ENCODE assay signal across 8 cellular contexts in genomic region chr12:62933871-62934798, GRCh38. TPM values are rescaled to one million over a fixed set of nuclear protein-coding genes. Genes with fewer than 3 reads are reported as not detected.
A peak's percentile ranks its signal among the peaks of the same experiment; 100 is the strongest.
DNase-seq lines count a peak whose midpoint lies in the region; ATAC-seq, FAIRE-seq and TF ChIP-seq lines count a peak whose summit lies in the region.

No MANE protein-coding gene starts in this region.

- H3K4me3 ChIP-seq in cardiac muscle cell: peak overlapping the region; percentile 87
- H3K4me3 ChIP-seq in pancreas: peak overlapping the region; percentile 75 to 97 (median 86)

- H3K9me3 Mint-ChIP-seq in HFFc6: no peaks in the 10 kb centered on the region
- no peaks in the 10 kb centered on the region for H3K9me3 Mint-ChIP-seq in activated T-helper 2 cell treated with anti-CD3 and anti-CD28 coated beads, Interferon-gamma antibody, Interleukin-2, Interleukin-4, amounts not matched to agents 10 μg/mL and 5 μg/mL and 100 μg/mL, durations not matched to agents 14 hours and 24 hours and 36 hours

- H3K9me3 ChIP-seq in ES-I3 (ENCODE audit: control insufficient read depth, insufficient read depth, low read length) (no peaks in the 10 kb centered on the region), cardiac muscle cell (ENCODE audit: low read depth) (no peaks in the 10 kb centered on the region), pancreas (no peaks in the 10 kb centered on the region)

- TF ChIP-seq CTCF in HFFc6 (IDR thresholded peaks at IDR 0.05) (no peak), cardiac muscle cell (IDR thresholded peaks at IDR 0.05; ENCODE audit: low read depth, low read length) (no peak), pancreas (IDR thresholded peaks at IDR 0.05) (no peak)

- peaks cover 26% of the 10 kb centered on the region for H3K4me1 ChIP-seq in ES-I3 (ENCODE audit: insufficient read depth, low read length)
- no peaks in the 10 kb centered on the region for H3K4me1 ChIP-seq in cardiac muscle cell (ENCODE audit: low read depth)
- H3K4me1 ChIP-seq in pancreas: peaks cover 0 to 8% (median 5%) of the 10 kb centered on the region in 3 donors

- DNase-seq in 8988T: peak; percentile 35
- peak; percentile 19 for DNase-seq in HFFc6
- DNase-seq in NCI-H146 (lab: John Stamatoyannopoulos, UW): peak; percentile 57
- DNase-seq in activated T-helper 2 cell treated with anti-CD3 and anti-CD28 coated beads, Interferon-gamma antibody, Interleukin-2, Interleukin-4, amounts not matched to agents 10 μg/mL and 5 μg/mL and 100 μg/mL, durations not matched to agents 14 hours and 24 hours and 36 hours (ENCODE audit: low spot score): peak; percentile 8
- peak; percentile 36 to 61 for DNase-seq in cardiac muscle cell (ENCODE audit: low read depth in 1 of 2, low spot score in 1 of 2)
- peak; percentile 17 to 79 (median 46) for DNase-seq in pancreas
- no peak for DNase-seq in NCI-H187 (lab: John Stamatoyannopoulos, UW)

- peak overlapping the region; percentile 58 for H3K9ac ChIP-seq in ES-I3 (ENCODE audit: low read depth, low read length)

- peak overlapping the region; percentile 47 for H3K27ac Mint-ChIP-seq in HFFc6
- H3K27ac Mint-ChIP-seq in activated T-helper 2 cell treated with anti-CD3 and anti-CD28 coated beads, Interferon-gamma antibody, Interleukin-2, Interleukin-4, amounts not matched to agents 10 μg/mL and 5 μg/mL and 100 μg/mL, durations not matched to agents 14 hours and 24 hours and 36 hours: no peak overlapping the region

- peaks cover 2% of the 10 kb centered on the region; the same call in 1 of the 2 replicates for H3K27me3 Mint-ChIP-seq in HFFc6 (ENCODE audit: insufficient read depth)
- peaks cover 37% of the 10 kb centered on the region for H3K27me3 Mint-ChIP-seq in activated T-helper 2 cell treated with anti-CD3 and anti-CD28 coated beads, Interferon-gamma antibody, Interleukin-2, Interleukin-4, amounts not matched to agents 10 μg/mL and 5 μg/mL and 100 μg/mL, durations not matched to agents 14 hours and 24 hours and 36 hours (ENCODE audit: low read depth)

- no peak overlapping the region for H3K27ac ChIP-seq in cardiac muscle cell
- peak overlapping the region; percentile 18 to 77 (median 62) for H3K27ac ChIP-seq in pancreas

- H3K4me1 Mint-ChIP-seq in HFFc6 (ENCODE audit: low read depth): peaks cover 37% of the 10 kb centered on the region
- peaks cover 6% of the 10 kb centered on the region for H3K4me1 Mint-ChIP-seq in activated T-helper 2 cell treated with anti-CD3 and anti-CD28 coated beads, Interferon-gamma antibody, Interleukin-2, Interleukin-4, amounts not matched to agents 10 μg/mL and 5 μg/mL and 100 μg/mL, durations not matched to agents 14 hours and 24 hours and 36 hours (ENCODE audit: low read depth)

- intact Hi-C loops in activated T-helper 2 cell treated with anti-CD3 and anti-CD28 coated beads, Interferon-gamma antibody, Interleukin-2, Interleukin-4, amounts not matched to agents 10 μg/mL and 5 μg/mL and 100 μg/mL, durations not matched to agents 14 hours and 24 hours and 36 hours (cut with micrococcal nuclease): loop anchor here (10.0 kb wide), 1 partner anchor 119 kb away; no protein-coding TSS in a partner anchor
- intact Hi-C loops in pancreas (cut with DNase I): loop anchor here in 1 of 3 donors (10.0 kb wide), 1 partner anchor 49 kb away; no protein-coding TSS in a partner anchor

- ATAC-seq in pancreas: peak; percentile 35 to 64 (median 58)

- H3K36me3 ChIP-seq in ES-I3 (ENCODE audit: insufficient read depth, low read length) (no peaks in the 10 kb centered on the region), cardiac muscle cell (no peaks in the 10 kb centered on the region), pancreas (no peaks in the 10 kb centered on the region)

- WGBS in pancreas, 2 donors: 0 to 1% methylated on average over 64 to 65 of the region's 65 CpGs

- peak overlapping the region; percentile 93 for H3K4me3 Mint-ChIP-seq in HFFc6
- H3K4me3 Mint-ChIP-seq in activated T-helper 2 cell treated with anti-CD3 and anti-CD28 coated beads, Interferon-gamma antibody, Interleukin-2, Interleukin-4, amounts not matched to agents 10 μg/mL and 5 μg/mL and 100 μg/mL, durations not matched to agents 14 hours and 24 hours and 36 hours (ENCODE audit: low read depth): peak overlapping the region; percentile 83

- FAIRE-seq in pancreas (lab: Jason Lieb, UNC): no peak

- H3K27me3 ChIP-seq in cardiac muscle cell (peaks cover 46% of the 10 kb centered on the region), pancreas (no peaks in the 10 kb centered on the region)

- peaks cover 6% of the 10 kb centered on the region for H3K36me3 Mint-ChIP-seq in HFFc6 (ENCODE audit: low read depth)
- no peaks in the 10 kb centered on the region for H3K36me3 Mint-ChIP-seq in activated T-helper 2 cell treated with anti-CD3 and anti-CD28 coated beads, Interferon-gamma antibody, Interleukin-2, Interleukin-4, amounts not matched to agents 10 μg/mL and 5 μg/mL and 100 μg/mL, durations not matched to agents 14 hours and 24 hours and 36 hours (ENCODE audit: low read depth)

RNA-seq across cellular contexts. Expression of gene PPM1H, which starts 0.8 kb away (rescaled TPM):
- total RNA-seq in HFFc6 (2021; fragmentation: NEBNext Ultra II Directional; extraction: Animal tissue kit (Norgen Biotek cat#: 25700)): 10 to 100 TPM in 2 of 6 experiments, 1 to 10 TPM in 4; 7.0 to 20.9 (median 8.4) TPM
- total RNA-seq in activated T-helper 2 cell treated with anti-CD3 and anti-CD28 coated beads, Interferon-gamma antibody, Interleukin-2, Interleukin-4, amounts not matched to agents 10 μg/mL and 5 μg/mL and 100 μg/mL, durations not matched to agents 14 hours and 24 hours and 36 hours: 0.11 TPM in 1 of 2 replicates, not detected in the other
- total RNA-seq in cardiac muscle cell (2.9 and 4.0 TPM in 2 replicates), pancreas (10 to 100 TPM in 2 of 6 donors, 1 to 10 TPM in 4; 5.2 to 12.9 (median 6.3) TPM)
- polyA plus RNA-seq in cardiac muscle cell (1.4 and 3.3 TPM in 2 replicates), pancreas (1 to 10 TPM; 1.7 to 3.6 TPM)

Comparison
In these comparisons a context has a peak if more than half of its experiments do, and no peak if none do; other contexts are left out.
1. DNase-seq: peak in 8988T (single experiment), HFFc6 (single experiment), NCI-H146 (single experiment), activated T-helper 2 cell treated with anti-CD3 and anti-CD28 coated beads, Interferon-gamma antibody, Interleukin-2, Interleukin-4, amounts not matched to agents 10 μg/mL and 5 μg/mL and 100 μg/mL, durations not matched to agents 14 hours and 24 hours and 36 hours (single experiment), cardiac muscle cell (2 of 2) and pancreas (6 of 6); none in NCI-H187 (0 of 2).